ENCODE assay signal across 8 cellular contexts in the genomic region with DNA sequence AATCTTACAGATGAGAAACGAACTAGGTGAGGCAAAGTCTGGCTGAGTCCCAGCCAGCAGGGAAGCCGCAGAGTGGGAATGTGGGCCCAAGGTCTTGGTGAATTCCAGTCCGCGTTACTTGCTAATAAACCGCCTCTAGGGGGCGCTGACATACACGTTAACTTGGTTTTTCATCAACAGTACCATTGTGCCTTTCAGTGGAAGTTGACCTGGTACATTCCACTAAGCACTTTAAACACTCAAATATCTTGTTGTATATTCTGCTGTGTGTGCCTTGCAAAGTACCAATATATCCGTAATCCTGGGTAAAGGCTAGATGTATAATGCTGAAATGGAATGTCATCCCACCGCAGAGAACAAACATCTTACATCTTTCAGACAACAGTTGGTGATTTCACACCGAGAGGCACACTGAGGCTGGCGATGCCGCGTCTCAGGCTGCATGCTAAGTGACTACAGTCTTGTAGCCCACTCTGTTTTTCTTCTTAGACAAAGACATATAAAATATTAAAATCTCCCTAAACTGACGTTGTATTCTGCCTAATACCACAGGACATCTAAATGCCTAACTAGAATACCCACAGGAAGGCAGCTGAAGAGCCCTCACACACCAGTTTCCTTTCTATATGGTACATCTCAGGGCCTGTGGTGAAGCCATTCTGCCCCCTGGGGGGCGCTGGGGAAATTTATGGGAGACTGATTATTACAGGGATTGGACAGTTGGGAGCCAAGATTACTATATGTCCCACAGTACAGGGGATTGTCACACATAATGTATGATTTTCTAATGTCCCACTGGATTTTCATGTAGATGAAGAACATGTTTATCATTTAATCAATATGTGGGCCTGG.
DNase-seq lines count a peak whose midpoint lies in the region; ATAC-seq and TF ChIP-seq lines count a peak whose summit lies in the region.

No MANE protein-coding gene starts in this region.

- POLR2A ChIA-PET in HEK293T (lab: Yijun Ruan, JAX), result no interaction called here

- no peak for ATAC-seq in GM21526 (IDR thresholded peaks at IDR 0.05; ENCODE audit: low FRiP score, unreplicated experiment)

- CTCF ChIA-PET in HEK293T (lab: Yijun Ruan, JAX), result interaction anchor here (0.6 to 1.1 kb wide), 5 partner anchors 13 to 293 kb away, joined by 3 to 4 read pairs (median 3); no protein-coding TSS in a partner anchor

- DNase-seq in DMS114 treated with DMSO at 0.1 percent for 48 hours (lab: John Stamatoyannopoulos, UW; ENCODE audit: unreplicated experiment) (peak; percentile 48), HEK293T (ENCODE audit: extremely low spot score) (peak; percentile 83), NCI-H2227 (lab: John Stamatoyannopoulos, UW; ENCODE audit: unreplicated experiment) (peak; percentile 87), cerebellar cortex (ENCODE audit: low spot score) (peak; percentile 83), left kidney (ENCODE audit: low read depth, low spot score) (peak; percentile 89)
- DNase-seq in activated CD4-positive, alpha-beta T cell treated with anti-CD3 and anti-CD28 coated beads for 24 hours (ENCODE audit: low read depth in 2 of 2), result peak; percentile 57 to 67
- DNase-seq in stimulated activated CD4-positive, alpha-beta T cell treated with anti-CD3 and anti-CD28 coated beads, Interleukin-4, amount 100 ng/mL, for 24 hours, result peak; percentile 80

TF ChIP-seq in HEK293T, 16 proteins besides CTCF, POLR2A, EP300 and RAD21:
- TF ChIP-seq ARNT (IDR thresholded peaks at IDR 0.05) (no peak), LEF1 (IDR thresholded peaks at IDR 0.05; ENCODE audit: borderline replicate concordance) (no peak), SP1 (IDR thresholded peaks at IDR 0.05) (no peak), FOXA1 (IDR thresholded peaks at IDR 0.05) (no peak), TARDBP (IDR thresholded peaks at IDR 0.05) (no peak), FOXK2 (IDR thresholded peaks at IDR 0.05) (no peak), CTBP1 (IDR thresholded peaks at IDR 0.05; ENCODE audit: borderline replicate concordance) (no peak), FOXM1 (IDR thresholded peaks at IDR 0.05; ENCODE audit: borderline replicate concordance) (no peak), ZNF384 (IDR thresholded peaks at IDR 0.05) (no peak), NFRKB (IDR thresholded peaks at IDR 0.05) (no peak), L3MBTL2 (conservative IDR thresholded peaks at IDR 0.05) (no peak), BHLHE40 (IDR thresholded peaks at IDR 0.05; ENCODE audit: borderline replicate concordance) (no peak), ELF4 (IDR thresholded peaks at IDR 0.05) (no peak), HDGF (IDR thresholded peaks at IDR 0.05; ENCODE audit: borderline replicate concordance) (no peak), PKNOX1 (IDR thresholded peaks at IDR 0.05) (no peak), SUZ12 (IDR thresholded peaks at IDR 0.05) (no peak)
TF ChIP-seq in HEK293T: peak in this region for 0.
